ENCODE assay signal across 8 cellular contexts in genomic region chr2:111897630-111897923, GRCh38. TPM values are rescaled to one million over a fixed set of nuclear protein-coding genes. Genes with fewer than 3 reads are reported as not detected.
DNase-seq lines count a peak whose midpoint lies in the region; ATAC-seq and TF ChIP-seq lines count a peak whose summit lies in the region.

No MANE protein-coding gene starts in this region.

- H3K36me3 ChIP-seq in SJSA1 = no peaks in the 10 kb centered on the region

- no peak for DNase-seq in SJSA1 (ENCODE audit: low read depth in 1 of 2, low spot score in 2 of 2)
- no peak for DNase-seq in foreskin fibroblast
- DNase-seq in NCI-H1417 treated with DMSO at 0.1 percent for 48 hours (lab: John Stamatoyannopoulos, UW) = no peak
- no peak for DNase-seq in stimulated activated CD4-positive, alpha-beta T cell treated with anti-CD3 and anti-CD28 coated beads, Interleukin-4, amount 100 ng/mL, for 24 hours

- ATAC-seq in GM21529 (IDR thresholded peaks at IDR 0.05; ENCODE audit: unreplicated experiment) (peak; percentile 14), GM21360 (IDR thresholded peaks at IDR 0.05; ENCODE audit: unreplicated experiment) (no peak), HG02840 (IDR thresholded peaks at IDR 0.05; ENCODE audit: low FRiP score, unreplicated experiment) (no peak)

- no peak overlapping the region for H3K27ac ChIP-seq in SJSA1
- H3K27ac ChIP-seq in skin epidermis = peak overlapping the region in 16 of 21 experiments; percentile 22 to 85 (median 75)

- no peaks in the 10 kb centered on the region for H3K9me3 ChIP-seq in SJSA1 (replicated peaks)

- H3K4me1 ChIP-seq in SJSA1 (replicated peaks) = peaks cover 20% of the 10 kb centered on the region

- no peak for TF ChIP-seq CTCF in foreskin fibroblast (IDR thresholded peaks at IDR 0.05; ENCODE audit: low read depth, low read length)

- H3K27me3 ChIP-seq in SJSA1 (replicated peaks) = peaks cover 75% of the 10 kb centered on the region

- H3K4me3 ChIP-seq in SJSA1 (peak overlapping the region; percentile 32), foreskin fibroblast (ENCODE audit: low read depth in 1 of 2, low read length in 2 of 2) (peak overlapping the region; percentile 49 to 69), skin epidermis (peak overlapping the region; percentile 40 to 71 (median 52))

RNA-seq across cellular contexts. Expression of gene MERTK, which starts 0.8 kb away (rescaled TPM):
- total RNA-seq in SJSA1 (2014; rRNA removed; shearing (Covaris generic)) = not detected in 2 replicates

RNA-seq across cellular contexts. Expression of gene ANAPC1, which starts 13.6 kb away (rescaled TPM):
- 47.9 and 52.6 TPM in 2 replicates for total RNA-seq in SJSA1 (2014; rRNA removed; shearing (Covaris generic))
